In genomic region chr21:45973475-45974072, GRCh38 we compare ENCODE assay signal across 8 cellular contexts. TPM values are rescaled to one million over a fixed set of nuclear protein-coding genes. Genes with fewer than 3 reads are reported as not detected.
DNase-seq lines count a peak whose midpoint lies in the region.

No MANE protein-coding gene starts in this region.

- DNase-seq in NCI-H510A treated with DMSO at 0.1 percent for 48 hours (lab: John Stamatoyannopoulos, UW) (peak; percentile 12), NCI-H510A (lab: John Stamatoyannopoulos, UW) (no peak), NCI-H1417 treated with DMSO at 0.1 percent for 48 hours (lab: John Stamatoyannopoulos, UW) (peak; percentile 17), cerebellar cortex (ENCODE audit: low spot score) (peak; percentile 67), kidney tubule cell (ENCODE audit: low spot score) (peak; percentile 72), occipital lobe (lab: John Stamatoyannopoulos, UW) (no peak)
- peak; percentile 59 to 65 for DNase-seq in activated CD4-positive, alpha-beta T cell treated with anti-CD3 and anti-CD28 coated beads for 24 hours (ENCODE audit: low read depth in 2 of 2)
- DNase-seq in stimulated activated CD4-positive, alpha-beta T cell treated with anti-CD3 and anti-CD28 coated beads, Interleukin-1b, Interleukin-23, amount 100 ng/mL, for 1 hour (ENCODE audit: low read depth in 2 of 2), result peak; percentile 51 to 65

RNA-seq across cellular contexts. Expression of gene COL6A1, which starts 8.0 kb away (rescaled TPM):
- 41.0 TPM for total RNA-seq in occipital lobe

Comparison
In these comparisons a context has a peak if more than half of its experiments do, and no peak if none do; other contexts are left out.
1. DNase-seq: peak in NCI-H510A treated with DMSO at 0.1 percent for 48 hours (single experiment), NCI-H1417 treated with DMSO at 0.1 percent for 48 hours (single experiment), activated CD4-positive, alpha-beta T cell treated with anti-CD3 and anti-CD28 coated beads for 24 hours (2 of 2), cerebellar cortex (single experiment), kidney tubule cell (single experiment) and stimulated activated CD4-positive, alpha-beta T cell treated with anti-CD3 and anti-CD28 coated beads, Interleukin-1b, Interleukin-23, amount 100 ng/mL, for 1 hour (2 of 2); none in NCI-H510A (single experiment) and occipital lobe (single experiment).